ENCODE assay signal across 13 cellular contexts in genomic region chr17:65547253-65547670, GRCh38. TPM values are rescaled to one million over a fixed set of nuclear protein-coding genes. Genes with fewer than 3 reads are reported as not detected.
DNase-seq lines count a peak whose midpoint lies in the region; ATAC-seq and TF ChIP-seq lines count a peak whose summit lies in the region.
"Had no signal": no experiment of that assay in that cellular context is flagged by ENCODE, and none has a peak within 500 bp of the region (broad histone marks: within the 10 kb centered on the region; RNA-seq: fewer than 3 reads in every experiment).

No MANE protein-coding gene starts in this region.

- TF ChIP-seq CTCF in endodermal cell (conservative IDR thresholded peaks at IDR 0.05) = no peak
- no peak for TF ChIP-seq CTCF in mesothelial cell of epicardium (IDR thresholded peaks at IDR 0.05; ENCODE audit: unreplicated experiment)
- no peak for TF ChIP-seq CTCF in transverse colon (IDR thresholded peaks at IDR 0.05)
- TF ChIP-seq CTCF in breast epithelium (IDR thresholded peaks at IDR 0.05) = no peak

- H3K4me1 ChIP-seq in endodermal cell (ENCODE audit: control insufficient read depth, insufficient read depth, low read length) (peaks cover 24% of the 10 kb centered on the region), transverse colon (peaks cover 27 to 52% (median 41%) of the 10 kb centered on the region in 4 donors), breast epithelium (no peaks in the 10 kb centered on the region)

- no peak overlapping the region for H3K9ac ChIP-seq in endodermal cell (ENCODE audit: extremely low read depth, low read length, poor library complexity, severe bottlenecking)

- peak; percentile 35 for ATAC-seq in activated CD4-positive, alpha-beta T cell treated with anti-CD3 and anti-CD28 coated beads for 36 hours

- no peak overlapping the region for H3K4me3 ChIP-seq in endodermal cell (ENCODE audit: low read length)
- no peak overlapping the region for H3K4me3 ChIP-seq in transverse colon
- no peak overlapping the region for H3K4me3 ChIP-seq in breast epithelium

- peak overlapping the region; percentile 58 for H3K27ac Mint-ChIP-seq in activated CD4-positive, alpha-beta T cell treated with anti-CD3 and anti-CD28 coated beads for 36 hours
- H3K27ac Mint-ChIP-seq in endodermal cell = peak overlapping the region; percentile 4
- peak overlapping the region; percentile 94 for H3K27ac Mint-ChIP-seq in mesothelial cell of epicardium
- H3K27ac Mint-ChIP-seq: memory B cell had no signal

- no peak overlapping the region for H3K4me3 Mint-ChIP-seq in activated CD4-positive, alpha-beta T cell treated with anti-CD3 and anti-CD28 coated beads for 36 hours
- H3K4me3 Mint-ChIP-seq in endodermal cell (no peak overlapping the region), mesothelial cell of epicardium (no peak overlapping the region)
- H3K4me3 Mint-ChIP-seq: memory B cell had no signal

- POLR2A ChIA-PET in activated CD4-positive, alpha-beta T cell treated with anti-CD3 and anti-CD28 coated beads for 36 hours (lab: Charles Lee) = no interaction called here

- CTCF ChIA-PET in activated CD4-positive, alpha-beta T cell treated with anti-CD3 and anti-CD28 coated beads for 36 hours (lab: Charles Lee) = interaction anchor here (1.5 kb wide), 1 partner anchor 8 kb away, joined by 3 read pairs; no protein-coding TSS in a partner anchor

- no peaks in the 10 kb centered on the region for H3K27me3 Mint-ChIP-seq in activated CD4-positive, alpha-beta T cell treated with anti-CD3 and anti-CD28 coated beads for 36 hours
- no peaks in the 10 kb centered on the region for H3K27me3 Mint-ChIP-seq in endodermal cell (ENCODE audit: insufficient read depth)
- H3K27me3 Mint-ChIP-seq in mesothelial cell of epicardium (ENCODE audit: low read depth) = no peaks in the 10 kb centered on the region

- WGBS in endodermal cell (ENCODE audit: insufficient coverage in 1 of 2, insufficient read length in 1 of 2), 2 experiments = 81 to 89% methylated on average over 5 of the region's 5 CpGs
- 33 to 43% methylated on average over 2 to 5 of the region's 5 CpGs for WGBS in transverse colon (ENCODE audit: low coverage in 1 of 2), 2 donors

- TF ChIP-seq POLR2A in transverse colon (IDR thresholded peaks at IDR 0.05) (no peak), breast epithelium (IDR thresholded peaks at IDR 0.05) (no peak)

- H3K9me3 Mint-ChIP-seq in activated CD4-positive, alpha-beta T cell treated with anti-CD3 and anti-CD28 coated beads for 36 hours (ENCODE audit: low read depth) = no peaks in the 10 kb centered on the region
- no peaks in the 10 kb centered on the region for H3K9me3 Mint-ChIP-seq in endodermal cell
- no peaks in the 10 kb centered on the region for H3K9me3 Mint-ChIP-seq in mesothelial cell of epicardium
- H3K9me3 Mint-ChIP-seq: memory B cell had no signal

- H3K27ac ChIP-seq in endodermal cell (ENCODE audit: low read depth, low read length) (peak overlapping the region; percentile 93), transverse colon (peak overlapping the region; percentile 78 to 86 (median 80)), breast epithelium (no peak overlapping the region)

- no peak for DNase-seq in activated CD4-positive, alpha-beta T cell treated with anti-CD3 and anti-CD28 coated beads for 36 hours
- no peak for DNase-seq in activated CD4-positive, alpha-beta T cell treated with anti-CD3 and anti-CD28 coated beads, Interleukin-2, amount 50 U/mL, for 1 hour
- DNase-seq in endodermal cell = no peak
- DNase-seq in mesothelial cell of epicardium (ENCODE audit: low spot score in 2 of 2, unreplicated experiment in 2 of 2) = no peak
- DNase-seq in transverse colon = peak; percentile 90
- DNase-seq in breast epithelium (ENCODE audit: low spot score in 2 of 2) = no peak
- DNase-seq in GM19238 (ENCODE audit: insufficient read length, low spot score) = no peak
- no peak for DNase-seq in COLO668 (lab: John Stamatoyannopoulos, UW; ENCODE audit: unreplicated experiment)
- DNase-seq: 8988T, cortex of kidney, DMS79, glutamatergic neuron had no signal

- H3K27me3 ChIP-seq in endodermal cell (ENCODE audit: control insufficient read depth, insufficient read depth, low read length, poor library complexity, severe bottlenecking) = no peaks in the 10 kb centered on the region
- no peaks in the 10 kb centered on the region for H3K27me3 ChIP-seq in transverse colon
- no peaks in the 10 kb centered on the region for H3K27me3 ChIP-seq in breast epithelium

- peaks cover 35% of the 10 kb centered on the region for H3K36me3 Mint-ChIP-seq in activated CD4-positive, alpha-beta T cell treated with anti-CD3 and anti-CD28 coated beads for 36 hours (ENCODE audit: low read depth)
- H3K36me3 Mint-ChIP-seq in endodermal cell (ENCODE audit: low read depth) (peaks cover 74% of the 10 kb centered on the region), mesothelial cell of epicardium (peaks cover 43% of the 10 kb centered on the region)

- intact Hi-C loops in activated CD4-positive, alpha-beta T cell treated with anti-CD3 and anti-CD28 coated beads for 36 hours (cut with DNase I, micrococcal nuclease) = no loop called here
- intact Hi-C loops in transverse colon (cut with DNase I; ENCODE audit: low total_unique reads) = no loop called here
- intact Hi-C loops in breast epithelium (cut with DNase I; ENCODE audit: low total_unique reads) = no loop called here

- H3K4me1 Mint-ChIP-seq in activated CD4-positive, alpha-beta T cell treated with anti-CD3 and anti-CD28 coated beads for 36 hours = peaks cover 63% of the 10 kb centered on the region
- H3K4me1 Mint-ChIP-seq in endodermal cell (peaks cover 65% of the 10 kb centered on the region), mesothelial cell of epicardium (peaks cover 74% of the 10 kb centered on the region)
- H3K4me1 Mint-ChIP-seq: memory B cell had no signal

- H3K36me3 ChIP-seq in endodermal cell (ENCODE audit: control insufficient read depth, insufficient read depth, low read length) (peaks cover 86% of the 10 kb centered on the region), transverse colon (no peaks in the 10 kb centered on the region), breast epithelium (no peaks in the 10 kb centered on the region)

- no peaks in the 10 kb centered on the region for H3K9me3 ChIP-seq in endodermal cell (ENCODE audit: control insufficient read depth, low read length)
- H3K9me3 ChIP-seq in transverse colon = no peaks in the 10 kb centered on the region
- H3K9me3 ChIP-seq in breast epithelium = no peaks in the 10 kb centered on the region

- no peak for TF ChIP-seq EP300 in transverse colon (IDR thresholded peaks at IDR 0.05; ENCODE audit: low read depth)

- in situ Hi-C loops in transverse colon (cut with MboI; ENCODE audit: low pct_ligation_motif_present in 1 of 4, low pct_unique_long_range_greater_than_20kb in 1 of 4, low sequenced_read_pairs in 3 of 4) = no loop called here

RNA-seq across cellular contexts. Expression of gene AXIN2, which starts 14.2 kb away (rescaled TPM):
- total RNA-seq in activated CD4-positive, alpha-beta T cell treated with anti-CD3 and anti-CD28 coated beads for 36 hours = 1 to 10 TPM; 2.6 to 3.0 TPM
- total RNA-seq in endodermal cell (10 to 100 TPM; 40.1 to 53.2 TPM), mesothelial cell of epicardium (84.6 to 88.7 TPM (median 87.8 TPM) in 3 replicates), transverse colon (10 to 100 TPM; 17.6 to 87.6 (median 23.8) TPM), breast epithelium (10 to 100 TPM in 2 of 3 donors, 1 to 10 TPM in 1; 8.3 to 13.1 (median 10.5) TPM)
- polyA plus RNA-seq in endodermal cell (2013, experiment 1 of 2) = 74.8 TPM
- 73.2 TPM for polyA plus RNA-seq in endodermal cell (2013, experiment 2 of 2)

Comparison
In these comparisons a context has a peak if more than half of its experiments do, and no peak if none do; other contexts are left out.
1. H3K27ac Mint-ChIP-seq: peak in every context shown above with its lines; median percentile 94 in mesothelial cell of epicardium; 58 in activated CD4-positive, alpha-beta T cell treated with anti-CD3 and anti-CD28 coated beads for 36 hours; 4 in endodermal cell.
2. H3K27ac ChIP-seq: peak in endodermal cell (single experiment) and transverse colon (4 of 4); none in breast epithelium (0 of 2).